Comparison of ENCODE assay signal across 18 cellular contexts in the genomic region with DNA sequence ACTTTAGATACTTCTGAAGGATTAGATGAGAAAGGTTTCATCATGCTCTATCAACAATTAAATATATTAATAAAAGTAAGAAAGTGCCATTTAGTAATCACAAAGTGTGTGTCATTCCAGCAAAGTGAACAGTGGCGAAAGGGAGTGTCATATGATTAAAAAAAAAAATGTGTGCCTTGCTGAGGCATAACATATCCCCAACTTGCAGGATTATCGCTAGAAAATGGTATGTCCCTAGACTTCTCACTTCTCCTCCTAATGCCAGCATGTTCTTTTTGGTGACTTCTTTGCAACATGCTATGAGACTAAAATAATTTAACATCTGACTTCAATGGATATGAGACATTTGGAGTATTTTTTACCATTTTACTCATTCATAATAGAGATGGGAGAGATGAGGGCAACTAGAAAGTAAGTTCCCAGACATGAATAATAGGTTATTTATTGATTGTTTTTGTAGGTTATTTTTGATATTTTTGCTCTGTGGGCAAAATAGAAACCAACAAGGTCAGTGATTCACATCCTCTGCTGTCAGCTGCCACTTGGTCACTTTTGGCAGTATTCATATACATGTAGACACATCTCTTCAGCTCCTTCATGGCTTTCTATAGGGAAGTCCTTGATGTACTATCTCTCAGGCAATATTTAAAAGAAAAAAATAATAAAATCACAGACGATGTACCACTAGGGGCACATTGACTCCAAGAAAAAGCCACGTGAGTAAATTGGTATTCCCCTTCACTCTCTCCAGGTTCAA.
DNase-seq lines count a peak whose midpoint lies in the region; ATAC-seq and TF ChIP-seq lines count a peak whose summit lies in the region.
"Had no signal": no experiment of that assay in that cellular context is flagged by ENCODE, and none has a peak within 500 bp of the region (broad histone marks: within the 10 kb centered on the region; RNA-seq: fewer than 3 reads in every experiment).

No MANE protein-coding gene starts in this region.

- intact Hi-C loops in testis (cut with DNase I; ENCODE audit: low total_unique reads), result no loop called here

- no peak overlapping the region for H3K4me3 ChIP-seq in choroid plexus epithelial cell (ENCODE audit: low read depth, low read length)
- H3K4me3 ChIP-seq in testis, result no peak overlapping the region
- H3K4me3 ChIP-seq: HAP-1, psoas muscle had no signal

- TF ChIP-seq POLR2A in testis (IDR thresholded peaks at IDR 0.05), result no peak

- DNase-seq in choroid plexus epithelial cell (ENCODE audit: low read depth), result no peak
- DNase-seq in NCI-H2171 treated with DMSO at 0.1 percent for 48 hours (lab: John Stamatoyannopoulos, UW), result no peak
- DNase-seq in OCI-M1 (lab: John Stamatoyannopoulos, UW), result no peak
- DNase-seq in testis, result no peak
- no peak for DNase-seq in left lobe of liver (ENCODE audit: low spot score)
- DNase-seq: activated gamma-delta T cell treated with Interleukin-2 at 50 U/mL for 16 hours; hypothalamus; Karpas-422; NCI-H1436 treated with DMSO at 0.1 percent for 48 hours; NCI-H446; psoas muscle; stimulated activated CD4-positive, alpha-beta T cell treated with anti-CD3 and anti-CD28 coated beads, Interleukin-15, amount 100 ng/mL, for 24 hours; substantia nigra had no signal

- TF ChIP-seq CTCF in choroid plexus epithelial cell (conservative IDR thresholded peaks at IDR 0.05; ENCODE audit: low read depth, low read length), result peak; percentile 13
- TF ChIP-seq CTCF in testis (IDR thresholded peaks at IDR 0.05), result no peak

- no peaks in the 10 kb centered on the region for H3K4me1 ChIP-seq in testis
- H3K4me1 ChIP-seq: HAP-1, psoas muscle had no signal

- no peak overlapping the region for H3K27ac ChIP-seq in testis
- H3K27ac ChIP-seq: psoas muscle had no signal

- H3K27me3 ChIP-seq in testis, result no peaks in the 10 kb centered on the region

- WGBS in testis, 2 donors, result 70 to 85% methylated on average over 4 of the region's 4 CpGs

- H3K36me3 ChIP-seq in testis (ENCODE audit: low read depth, missing control alignments), result no peaks in the 10 kb centered on the region
- H3K36me3 ChIP-seq: HAP-1 had no signal

- ATAC-seq in GM18870 (IDR thresholded peaks at IDR 0.05; ENCODE audit: unreplicated experiment), result peak; percentile 95
- ATAC-seq in GM21619 (IDR thresholded peaks at IDR 0.05; ENCODE audit: unreplicated experiment), result peak; percentile 82
- peak; percentile 64 for ATAC-seq in HG03108 (IDR thresholded peaks at IDR 0.05; ENCODE audit: unreplicated experiment)
- ATAC-seq in left lobe of liver, result no peak
- ATAC-seq: psoas muscle, SK-N-SH treated with all-trans-retinoic acid at 6 μM for 48 hours had no signal

- no peaks in the 10 kb centered on the region for H3K9me3 ChIP-seq in testis
- H3K9me3 ChIP-seq: HAP-1, psoas muscle had no signal
